Comparison of ENCODE assay signal across 1 cellular context in genomic region chr5:150073677-150074076, GRCh38.
A peak's percentile ranks its signal among the peaks of the same experiment; 100 is the strongest.
TF ChIP-seq lines count a peak whose summit lies in the region.

No MANE protein-coding gene starts in this region.

TF ChIP-seq in K562, 482 proteins besides CTCF, POLR2A, EP300 and RAD21:
- no peak for TF ChIP-seq PREB (CRISPR knock-in tag; IDR thresholded peaks at IDR 0.05)
- no peak for TF ChIP-seq ZNF174 (CRISPR knock-in tag; IDR thresholded peaks at IDR 0.05)
- TF ChIP-seq FOXO4 (CRISPR knock-in tag; IDR thresholded peaks at IDR 0.05): no peak
- TF ChIP-seq FOXJ2 (tag; IDR thresholded peaks at IDR 0.05): no peak
- TF ChIP-seq TSHZ1 (CRISPR knock-in tag; IDR thresholded peaks at IDR 0.05): no peak
- peak; percentile 49 for TF ChIP-seq PKNOX1 (IDR thresholded peaks at IDR 0.05)
- no peak for TF ChIP-seq NFRKB (IDR thresholded peaks at IDR 0.05; ENCODE audit: low read depth)
- no peak for TF ChIP-seq ZNF224 (CRISPR knock-in tag; IDR thresholded peaks at IDR 0.05)
- TF ChIP-seq MEF2D (tag; conservative IDR thresholded peaks at IDR 0.05; ENCODE audit: low read depth): peak; percentile 72
- 0 out of 2 replicates have a peak, but pooled peaks have one; percentile 45 for TF ChIP-seq MEF2A (IDR thresholded peaks at IDR 0.05; ENCODE audit: control insufficient read depth, low read depth, low read length)
- TF ChIP-seq POLR2H (tag; IDR thresholded peaks at IDR 0.05; ENCODE audit: low read depth): no peak
- TF ChIP-seq PBX2 (CRISPR knock-in tag; IDR thresholded peaks at IDR 0.05; ENCODE audit: low read depth): no peak
- TF ChIP-seq PBX2 (tag; conservative IDR thresholded peaks at IDR 0.05; ENCODE audit: low read depth): peak; percentile 73
- peak; percentile 83 for TF ChIP-seq MEIS2 (IDR thresholded peaks at IDR 0.05; ENCODE audit: partially characterized antibody)
